Comparison of ENCODE assay signal across 8 cellular contexts in genomic region chr2:241804326-241805276, GRCh38. TPM values are rescaled to one million over a fixed set of nuclear protein-coding genes. Genes with fewer than 3 reads are reported as not detected.
DNase-seq lines count a peak whose midpoint lies in the region; ATAC-seq and TF ChIP-seq lines count a peak whose summit lies in the region.

No MANE protein-coding gene starts in this region.

- H3K9me3 Mint-ChIP-seq in CD14-positive monocyte: peaks cover 0 to 2% (median 0%) of the 10 kb centered on the region in 7 donors

- H3K9me3 ChIP-seq in sigmoid colon: no peaks in the 10 kb centered on the region

- no peak for TF ChIP-seq EP300 in sigmoid colon (IDR thresholded peaks at IDR 0.05)

- 29 to 64% methylated on average over 35 to 36 of the region's 37 CpGs for WGBS in sigmoid colon, 2 donors

- H3K4me1 Mint-ChIP-seq in CD14-positive monocyte: peaks cover 7% of the 10 kb centered on the region

- no peaks in the 10 kb centered on the region for H3K36me3 ChIP-seq in sigmoid colon

- peak; percentile 23 for ATAC-seq in GM21737 (IDR thresholded peaks at IDR 0.05; ENCODE audit: unreplicated experiment)
- no peak for ATAC-seq in HG03460 (IDR thresholded peaks at IDR 0.05; ENCODE audit: unreplicated experiment)

- H3K27me3 ChIP-seq in sigmoid colon: peaks cover 15 to 41% (median 25%) of the 10 kb centered on the region in 3 donors

- no peak overlapping the region for H3K27ac ChIP-seq in sigmoid colon

- TF ChIP-seq CTCF in CD14-positive monocyte (IDR thresholded peaks at IDR 0.05) (no peak), WI38 (IDR thresholded peaks at IDR 0.05; ENCODE audit: low read depth, low read length) (no peak), fibroblast of pulmonary artery (IDR thresholded peaks at IDR 0.05; ENCODE audit: low read length, missing control alignments) (no peak), sigmoid colon (IDR thresholded peaks at IDR 0.05) (no peak)

- H3K4me1 ChIP-seq in sigmoid colon: peaks cover 3 to 22% (median 17%) of the 10 kb centered on the region in 4 donors

- no peaks in the 10 kb centered on the region for H3K36me3 Mint-ChIP-seq in CD14-positive monocyte

- peaks cover 17 to 31% (median 19%) of the 10 kb centered on the region in 3 donors for H3K27me3 Mint-ChIP-seq in CD14-positive monocyte (ENCODE audit: low read depth in 3 of 3)

- DNase-seq in CD14-positive monocyte (ENCODE audit: low spot score) (no peak), fibroblast of pulmonary artery (ENCODE audit: low read depth) (peak; percentile 47), sigmoid colon (peak; percentile 61), superior temporal gyrus (ENCODE audit: extremely low spot score) (no peak), NCI-H2029 (lab: John Stamatoyannopoulos, UW) (no peak)

- TF ChIP-seq POLR2A in sigmoid colon (IDR thresholded peaks at IDR 0.05): no peak

- H3K4me3 ChIP-seq in WI38 (ENCODE audit: low read depth, low read length): peak overlapping the region; percentile 46; the same call in 1 of the 2 replicates
- no peak overlapping the region for H3K4me3 ChIP-seq in fibroblast of pulmonary artery (replicated peaks; ENCODE audit: low read depth, low read length)
- peak overlapping the region in 2 of 4 donors; percentile 48 for H3K4me3 ChIP-seq in sigmoid colon

- peak overlapping the region; percentile 12 to 82 for H3K4me3 Mint-ChIP-seq in CD14-positive monocyte

- intact Hi-C loops in CD14-positive monocyte (cut with micrococcal nuclease): no loop called here
- intact Hi-C loops in sigmoid colon (cut with DNase I): no loop called here

- no peak overlapping the region for H3K27ac Mint-ChIP-seq in CD14-positive monocyte

RNA-seq across cellular contexts. Expression of gene NEU4, which starts 4.4 kb away (rescaled TPM):
- polyA plus RNA-seq in CD14-positive monocyte (under 1 TPM; 0.26 to 0.99 TPM), sigmoid colon (10 to 100 TPM; 16.3 to 66.1 (median 39.1) TPM)
- 1 to 10 TPM in 1 of 4 donors, under 1 TPM in 2, not detected in 1; 0.36 to 3.6 (median 0.49) TPM for total RNA-seq in sigmoid colon

RNA-seq across cellular contexts. Expression of gene GAL3ST2, which starts 28.0 kb away (rescaled TPM):
- polyA plus RNA-seq in CD14-positive monocyte (not detected), sigmoid colon (10 to 100 TPM in 1 of 3 donors, 1 to 10 TPM in 2; 3.0 to 13.6 (median 4.2) TPM)
- total RNA-seq in sigmoid colon: under 1 TPM in 2 of 4 donors, not detected in 2; 0.33 to 0.68 TPM

RNA-seq across cellular contexts. Expression of gene PDCD1, which starts 54.1 kb away (rescaled TPM):
- under 1 TPM in 1 of 2 donors, not detected in 1; 0.08 TPM for polyA plus RNA-seq in CD14-positive monocyte
- total RNA-seq in sigmoid colon: under 1 TPM in 3 of 4 donors, not detected in 1; 0.14 to 0.99 (median 0.36) TPM
- 1 to 10 TPM in 1 of 3 donors, not detected in 2; 3.2 TPM for polyA plus RNA-seq in sigmoid colon

Comparison
In these comparisons a context has a peak if more than half of its experiments do, and no peak if none do; other contexts are left out.
1. DNase-seq: peak in fibroblast of pulmonary artery (single experiment) and sigmoid colon (single experiment); none in CD14-positive monocyte (single experiment), superior temporal gyrus (single experiment) and NCI-H2029 (single experiment).
2. RNA of gene NEU4, which starts 4.4 kb away (polyA plus RNA-seq): 16.3 to 66.1 TPM in sigmoid colon; 0.26 to 0.99 TPM in CD14-positive monocyte; every median in the first group is over 4 times any median in the second.
3. RNA of gene GAL3ST2, which starts 28.0 kb away (polyA plus RNA-seq): 3.0 to 13.6 TPM in sigmoid colon; not detected in CD14-positive monocyte; every median in the first group is over 4 times any median in the second.